Comparison of ENCODE assay signal across 8 cellular contexts in the genomic region with DNA sequence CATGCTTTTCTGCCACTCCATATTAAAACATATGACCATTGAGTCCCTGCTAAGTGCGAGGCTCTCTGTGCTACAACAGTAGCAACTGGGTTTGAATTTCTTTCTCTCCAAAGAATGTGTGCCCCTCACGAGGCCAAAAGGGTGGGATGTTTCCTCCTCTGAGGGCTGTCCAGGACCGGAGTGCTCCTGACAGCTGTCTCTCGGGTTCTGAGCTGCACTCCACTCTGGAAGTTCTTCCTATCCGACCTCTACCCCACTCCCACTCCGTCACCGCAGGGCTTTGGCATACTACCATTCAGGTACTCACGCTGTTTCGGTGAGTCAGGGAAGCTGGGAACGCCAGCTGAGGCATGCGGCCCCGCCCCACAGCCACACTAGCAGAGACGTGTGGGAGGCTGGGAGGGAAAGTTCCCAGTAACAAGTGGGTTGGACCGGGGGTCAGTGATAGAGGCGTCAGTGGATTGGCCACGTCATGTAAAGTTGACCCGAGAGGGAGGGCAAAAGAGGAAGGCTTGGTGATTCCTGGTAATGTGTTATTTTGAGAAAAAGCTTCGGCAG. TPM values are rescaled to one million over a fixed set of nuclear protein-coding genes. Genes with fewer than 3 reads are reported as not detected.
DNase-seq lines count a peak whose midpoint lies in the region; ATAC-seq and TF ChIP-seq lines count a peak whose summit lies in the region.

No MANE protein-coding gene starts in this region.

- 2 to 4% methylated on average over 5 to 12 of the region's 18 CpGs for WGBS in gastroesophageal sphincter (ENCODE audit: low coverage in 1 of 2), 2 donors
- WGBS in neuronal stem cell (ENCODE audit: extremely low coverage in 2 of 2, insufficient read length in 2 of 2, insufficient replicate concordance in 1 of 2), 2 donors: no CpG with 5 or more reads among the region's 18 CpGs
- WGBS in tibial nerve, 2 donors: 1 to 4% methylated on average over 18 of the region's 18 CpGs

- no peak overlapping the region for H3K14ac ChIP-seq in neuronal stem cell (ENCODE audit: low read length)

- H3K4me1 ChIP-seq in gastroesophageal sphincter (peaks cover 0 to 95% (median 27%) of the 10 kb centered on the region in 3 donors), neuronal stem cell (ENCODE audit: control insufficient read depth in 2 of 2, insufficient read depth in 1 of 2, low read depth in 1 of 2, low read length in 2 of 2) (peaks cover 13 to 15% of the 10 kb centered on the region in 2 donors), tibial nerve (peaks cover 4 to 88% (median 27%) of the 10 kb centered on the region in 4 donors)

- peak; percentile 87 for ATAC-seq in gastroesophageal sphincter

- peak overlapping the region; percentile 70 for H3K23ac ChIP-seq in neuronal stem cell (ENCODE audit: low read depth, low read length, poor library complexity)

- TF ChIP-seq POLR2A in gastroesophageal sphincter (IDR thresholded peaks at IDR 0.05) (no peak), tibial nerve (IDR thresholded peaks at IDR 0.05) (peak in 1 of 2 donors; percentile 6)

- TF ChIP-seq EP300 in gastroesophageal sphincter (IDR thresholded peaks at IDR 0.05) (no peak), tibial nerve (IDR thresholded peaks at IDR 0.05) (peak; percentile 4 to 35)

- peak overlapping the region; percentile 99 for H2AFZ ChIP-seq in neuronal stem cell (ENCODE audit: low read length)

- H2BK12ac ChIP-seq in neuronal stem cell (ENCODE audit: low read length): no peak overlapping the region

- H2BK15ac ChIP-seq in neuronal stem cell (ENCODE audit: low read length): peak overlapping the region; percentile 19

- H3K18ac ChIP-seq in neuronal stem cell (ENCODE audit: low read length): peak overlapping the region; percentile 62

- peak overlapping the region; percentile 67 for H2AK5ac ChIP-seq in neuronal stem cell (ENCODE audit: low read depth, low read length)

- H4K8ac ChIP-seq in neuronal stem cell (ENCODE audit: low read depth, low read length): no peak overlapping the region

- H3K9ac ChIP-seq in neuronal stem cell (ENCODE audit: low read depth, low read length, poor library complexity): peak overlapping the region; percentile 87

- peak overlapping the region; percentile 84 for H3K4ac ChIP-seq in neuronal stem cell (ENCODE audit: low read length)

- peak overlapping the region; percentile 75 for H3K4me2 ChIP-seq in neuronal stem cell (ENCODE audit: insufficient read depth, low read length, poor library complexity, severe bottlenecking)

- H3K9me3 ChIP-seq in gastroesophageal sphincter: no peaks in the 10 kb centered on the region
- peaks cover 0 to 2% of the 10 kb centered on the region in 2 donors for H3K9me3 ChIP-seq in neuronal stem cell (replicated peaks in 1 of 2; ENCODE audit: control insufficient read depth in 2 of 2, insufficient read depth in 1 of 2, low read depth in 1 of 2, low read length in 2 of 2)
- no peaks in the 10 kb centered on the region for H3K9me3 ChIP-seq in tibial nerve

- H3K4me3 ChIP-seq in gastroesophageal sphincter (peak overlapping the region; percentile 64 to 72), neuronal stem cell (ENCODE audit: low read length in 2 of 2) (peak overlapping the region; percentile 98 to 99), tibial nerve (peak overlapping the region; percentile 53 to 84 (median 69))

- H4K91ac ChIP-seq in neuronal stem cell (ENCODE audit: low read depth, low read length, poor library complexity): no peak overlapping the region

- H3K27me3 ChIP-seq in gastroesophageal sphincter (no peaks in the 10 kb centered on the region), neuronal stem cell (ENCODE audit: control insufficient read depth in 3 of 3, insufficient read depth in 3 of 3, low read depth in 1 of 3, low read length in 3 of 3) (peaks cover 0 to 6% (median 2%) of the 10 kb centered on the region in 3 experiments), tibial nerve (no peaks in the 10 kb centered on the region)

- peak overlapping the region; percentile 94 for H2BK5ac ChIP-seq in neuronal stem cell (ENCODE audit: low read length)

- peak; percentile 95 for DNase-seq in Caki2 (ENCODE audit: low read depth)
- peak; percentile 83 for DNase-seq in HS-5 (ENCODE audit: low read depth)
- peak; percentile 91 for DNase-seq in activated effector memory CD4-positive, alpha-beta T cell treated with anti-CD3 and anti-CD28 coated beads, Interleukin-2, amount 50 U/mL, for 16 hours
- peak; percentile 50 for DNase-seq in neuronal stem cell (ENCODE audit: low spot score)
- DNase-seq in tibial nerve (ENCODE audit: low spot score in 2 of 2): peak; percentile 67 to 79
- no peak for DNase-seq in GDM1 (lab: John Stamatoyannopoulos, UW)

- no peak overlapping the region for H2BK120ac ChIP-seq in neuronal stem cell (ENCODE audit: low read depth, low read length)

- H3K36me3 ChIP-seq in gastroesophageal sphincter (peaks cover 0 to 49% of the 10 kb centered on the region in 2 donors), neuronal stem cell (replicated peaks in 1 of 2; ENCODE audit: control insufficient read depth in 2 of 2, insufficient read depth in 2 of 2, low read length in 2 of 2) (peaks cover 12 to 17% of the 10 kb centered on the region in 2 donors), tibial nerve (peaks cover 0 to 41% (median 0%) of the 10 kb centered on the region in 3 donors)

- peaks cover 4% of the 10 kb centered on the region for H3K79me1 ChIP-seq in neuronal stem cell (ENCODE audit: low read depth, low read length)

- no peak for TF ChIP-seq CTCF in gastroesophageal sphincter (IDR thresholded peaks at IDR 0.05)
- no peak for TF ChIP-seq CTCF in tibial nerve (IDR thresholded peaks at IDR 0.05)

- in situ Hi-C loops in Caki2 (cut with HindIII; ENCODE audit: low pct_unique_long_range_greater_than_20kb, low sequenced_read_pairs): no loop called here

- peak overlapping the region; percentile 94 to 99 (median 97) for H3K27ac ChIP-seq in gastroesophageal sphincter
- H3K27ac ChIP-seq in neuronal stem cell (replicated peaks; ENCODE audit: low read length): peak overlapping the region; percentile 89
- peak overlapping the region; percentile 96 to 100 (median 98) for H3K27ac ChIP-seq in tibial nerve

TF ChIP-seq in PFSK-1, 5 proteins besides CTCF, POLR2A, EP300 and RAD21:
- peak; percentile 99 for TF ChIP-seq SIN3A (IDR thresholded peaks at IDR 0.05; ENCODE audit: borderline replicate concordance, insufficient read depth, low read length)
- TF ChIP-seq FOXP2 (optimal IDR thresholded peaks at IDR 0.05; ENCODE audit: borderline replicate concordance, extremely low read depth, extremely low read length, insufficient read depth): no peak

RNA-seq across cellular contexts. Expression of a gene that starts 0.7 kb away (rescaled TPM):
- 46.9 and 54.7 TPM in 2 replicates for total RNA-seq in Caki2 (2014; rRNA removed; shearing (Covaris generic); ENCODE audit: low replicate concordance)
- polyA plus RNA-seq in PFSK-1 (2012; ENCODE audit: insufficient read length, low read depth): 64.7 TPM
- total RNA-seq in gastroesophageal sphincter (10 to 100 TPM; 12.5 to 16.8 (median 13.9) TPM), tibial nerve (10 to 100 TPM in 3 of 4 donors, 1 to 10 TPM in 1; 5.7 to 33.9 (median 14.9) TPM)
- 37.1 TPM for polyA plus RNA-seq in neuronal stem cell (2013, experiment 1 of 2)
- 36.6 TPM for polyA plus RNA-seq in neuronal stem cell (2013, experiment 2 of 2)

RNA-seq across cellular contexts. Expression of a gene that starts 5.4 kb away (rescaled TPM):
- total RNA-seq in Caki2 (2014; rRNA removed; shearing (Covaris generic); ENCODE audit: low replicate concordance): 171 and 198 TPM in 2 replicates
- 135 TPM for polyA plus RNA-seq in PFSK-1 (2012; ENCODE audit: insufficient read length, low read depth)
- 100 to 1,000 TPM in 2 of 4 donors, 10 to 100 TPM in 2; 57.9 to 128 (median 87.7) TPM for total RNA-seq in gastroesophageal sphincter
- polyA plus RNA-seq in neuronal stem cell (2013, experiment 1 of 2): 309 TPM
- polyA plus RNA-seq in neuronal stem cell (2013, experiment 2 of 2): 297 TPM
- 100 to 1,000 TPM in 2 of 4 donors, 10 to 100 TPM in 2; 74.7 to 115 (median 95.6) TPM for total RNA-seq in tibial nerve

RNA-seq across cellular contexts. Expression of a gene that starts 7.3 kb away (rescaled TPM):
- total RNA-seq in Caki2 (2014; rRNA removed; shearing (Covaris generic); ENCODE audit: low replicate concordance): 2.5 and 19.2 TPM in 2 replicates
- 10.0 TPM for polyA plus RNA-seq in PFSK-1 (2012; ENCODE audit: insufficient read length, low read depth)
- 10 to 100 TPM; 13.1 to 25.8 (median 16.1) TPM for total RNA-seq in gastroesophageal sphincter
- polyA plus RNA-seq in neuronal stem cell (2013, experiment 1 of 2): 3.6 TPM
- polyA plus RNA-seq in neuronal stem cell (2013, experiment 2 of 2): 4.3 TPM
- total RNA-seq in tibial nerve: 10 to 100 TPM; 27.4 to 41.4 (median 34.0) TPM

RNA-seq across cellular contexts. Expression of a gene that starts 38.2 kb away (rescaled TPM):
- 271 and 341 TPM in 2 replicates for total RNA-seq in Caki2 (2014; rRNA removed; shearing (Covaris generic); ENCODE audit: low replicate concordance)
- 405 TPM for polyA plus RNA-seq in PFSK-1 (2012; ENCODE audit: insufficient read length, low read depth)
- total RNA-seq in gastroesophageal sphincter (100 to 1,000 TPM in 1 of 4 donors, 10 to 100 TPM in 3; 80.8 to 144 (median 92.3) TPM), tibial nerve (100 to 1,000 TPM; 102 to 167 (median 146) TPM)
- 210 TPM for polyA plus RNA-seq in neuronal stem cell (2013, experiment 1 of 2)
- polyA plus RNA-seq in neuronal stem cell (2013, experiment 2 of 2): 197 TPM

RNA-seq across cellular contexts. Expression of a gene that starts 38.7 kb away (rescaled TPM):
- not detected in 2 replicates for total RNA-seq in Caki2 (2014; rRNA removed; shearing (Covaris generic); ENCODE audit: low replicate concordance)
- 0.38 TPM for polyA plus RNA-seq in PFSK-1 (2012; ENCODE audit: insufficient read length, low read depth)
- total RNA-seq in gastroesophageal sphincter: 1 to 10 TPM in 1 of 4 donors, under 1 TPM in 2, not detected in 1; 0.35 to 1.9 (median 0.40) TPM
- 7.5 TPM for polyA plus RNA-seq in neuronal stem cell (2013, experiment 1 of 2)
- polyA plus RNA-seq in neuronal stem cell (2013, experiment 2 of 2): 7.4 TPM
- total RNA-seq in tibial nerve: 10 to 100 TPM in 2 of 4 donors, 1 to 10 TPM in 2; 6.0 to 20.4 (median 12.7) TPM
